15 cellular contexts compared by ENCODE assay signal in the genomic region with DNA sequence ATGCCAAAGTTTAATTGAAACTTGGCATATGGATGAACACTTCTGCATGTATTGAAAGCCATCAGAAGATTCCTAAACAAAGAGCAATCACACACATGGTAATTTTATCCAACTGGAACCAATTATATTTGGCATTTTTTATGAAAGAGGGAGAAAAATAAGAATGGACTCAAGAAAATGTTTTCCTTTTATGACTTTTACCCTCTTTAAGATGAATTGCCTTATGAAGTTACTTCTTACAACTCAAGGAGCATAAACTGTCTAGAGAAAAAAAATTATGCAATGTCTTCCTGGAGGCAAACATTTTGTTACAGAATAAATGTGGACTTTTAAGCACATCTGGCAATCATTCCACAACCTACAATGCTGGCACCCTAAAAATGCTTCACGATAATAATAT. TPM values are rescaled to one million over a fixed set of nuclear protein-coding genes. Genes with fewer than 3 reads are reported as not detected.
DNase-seq lines count a peak whose midpoint lies in the region; ATAC-seq and TF ChIP-seq lines count a peak whose summit lies in the region.
"Had no signal": no experiment of that assay in that cellular context is flagged by ENCODE, and none has a peak within 500 bp of the region (broad histone marks: within the 10 kb centered on the region; RNA-seq: fewer than 3 reads in every experiment).

No MANE protein-coding gene starts in this region.

- no peak overlapping the region for H2BK120ac ChIP-seq in IMR-90 (ENCODE audit: low read depth, low read length)

- TF ChIP-seq POLR2A in IMR-90 (IDR thresholded peaks at IDR 0.05; ENCODE audit: low read depth, low read length) (no peak), esophagus muscularis mucosa (IDR thresholded peaks at IDR 0.05; ENCODE audit: low read depth) (no peak)

- no peak overlapping the region for H2BK5ac ChIP-seq in IMR-90 (ENCODE audit: low read depth, low read length, poor library complexity, severe bottlenecking)

- H4K20me1 ChIP-seq in IMR-90 (ENCODE audit: insufficient read depth, low read length), result no peaks in the 10 kb centered on the region

- H3K4me1 ChIP-seq in IMR-90 (ENCODE audit: control insufficient read depth, insufficient read depth, low read length) (peaks cover 5% of the 10 kb centered on the region), esophagus muscularis mucosa (peaks cover 0 to 50% (median 25%) of the 10 kb centered on the region in 4 donors)
- H3K4me1 ChIP-seq: Caco-2, HAP-1 had no signal

- H2AK9ac ChIP-seq in IMR-90 (replicated peaks; ENCODE audit: low read depth, low read length, poor library complexity), result no peak overlapping the region

- no peak overlapping the region for H3K9ac ChIP-seq in IMR-90 (ENCODE audit: low read depth, low read length)

- H2BK20ac ChIP-seq in IMR-90 (ENCODE audit: low read depth, low read length), result no peak overlapping the region

- H4K8ac ChIP-seq in IMR-90 (ENCODE audit: low read depth in 2 of 2, low read length in 2 of 2), result no peak overlapping the region

- H4K5ac ChIP-seq in IMR-90 (ENCODE audit: low read depth, low read length), result no peak overlapping the region

- H3K18ac ChIP-seq in IMR-90 (ENCODE audit: low read depth, low read length), result no peak overlapping the region

- H3K27me3 ChIP-seq in IMR-90 (ENCODE audit: control insufficient read depth, insufficient read depth, low read length), result no peaks in the 10 kb centered on the region
- no peaks in the 10 kb centered on the region for H3K27me3 ChIP-seq in esophagus muscularis mucosa

- H3K4me3 ChIP-seq in IMR-90 (ENCODE audit: insufficient read depth, low read depth, low read length) (no peak overlapping the region), esophagus muscularis mucosa (no peak overlapping the region)
- H3K4me3 ChIP-seq: GM12878, HAP-1 had no signal

- peaks cover 0 to 2% of the 10 kb centered on the region in 2 experiments; a peak in 2 of 4 replicates for H3K79me1 ChIP-seq in IMR-90 (ENCODE audit: low read depth in 1 of 2, low read length in 2 of 2)

- peaks cover 20% of the 10 kb centered on the region for H3K9me3 Mint-ChIP-seq in activated CD4-positive, alpha-beta memory T cell treated with anti-CD3 and anti-CD28 coated beads for 36 hours

- no peak for TF ChIP-seq RAD21 in IMR-90 (IDR thresholded peaks at IDR 0.05; ENCODE audit: low read length)

- H3K27ac ChIP-seq in IMR-90 (ENCODE audit: insufficient read depth, low read length) (no peak overlapping the region), esophagus muscularis mucosa (replicated peaks in 1 of 4) (peak overlapping the region in 3 of 4 donors; percentile 7 to 50 (median 27))
- H3K27ac ChIP-seq: C4-2B had no signal

- in situ Hi-C loops in IMR-90 (cut with MboI; ENCODE audit: low sequenced_read_pairs), result no loop called here

- no peak overlapping the region for H2BK15ac ChIP-seq in IMR-90 (ENCODE audit: low read depth, low read length)

- no peak overlapping the region for H3K23ac ChIP-seq in IMR-90 (ENCODE audit: low read depth, low read length)

- H3K9me1 ChIP-seq in IMR-90 (ENCODE audit: insufficient read depth, low read length), result 0 out of 2 replicates have a peak, but pooled peaks cover 3% of the 10 kb centered on the region

- CTCF ChIA-PET in IMR-90 (lab: Yijun Ruan, JAX), result interaction anchor here (0.6 kb wide), 1 partner anchor 447 kb away, joined by 3 read pairs; no protein-coding TSS in a partner anchor
- CTCF ChIA-PET in activated CD4-positive, alpha-beta memory T cell treated with anti-CD3 and anti-CD28 coated beads for 36 hours (lab: Charles Lee), result no interaction called here

- dilution Hi-C loops in IMR-90 (cut with HindIII; ENCODE audit: low sequenced_read_pairs, unreplicated experiment), result no loop called here

- H3K36me3 ChIP-seq in IMR-90 (ENCODE audit: control insufficient read depth, insufficient read depth, low read length) (no peaks in the 10 kb centered on the region; the same call in 1 of the 2 replicates), esophagus muscularis mucosa (no peaks in the 10 kb centered on the region)
- H3K36me3 ChIP-seq: HAP-1 had no signal

- no peak overlapping the region for H3K14ac ChIP-seq in IMR-90 (replicated peaks; ENCODE audit: low read depth, low read length)

- H3K4me1 Mint-ChIP-seq in activated CD4-positive, alpha-beta memory T cell treated with anti-CD3 and anti-CD28 coated beads for 36 hours (ENCODE audit: low read depth), result no peaks in the 10 kb centered on the region

- BruUV-seq in IMR-90 (replicated peaks; lab: Mats Ljungman, UMichigan), result no TSS peak

- no peaks in the 10 kb centered on the region for H3K27me3 Mint-ChIP-seq in activated CD4-positive, alpha-beta memory T cell treated with anti-CD3 and anti-CD28 coated beads for 36 hours

- no peak for TF ChIP-seq EP300 in esophagus muscularis mucosa (IDR thresholded peaks at IDR 0.05)

- no peak for DNase-seq in IMR-90
- DNase-seq in esophagus muscularis mucosa (ENCODE audit: extremely low spot score), result no peak
- peak; percentile 20 for DNase-seq in fibroblast of the conjunctiva (ENCODE audit: low read depth)
- no peak for DNase-seq in anterior cingulate cortex (lab: John Stamatoyannopoulos, UW)
- DNase-seq in activated CD4-positive, alpha-beta memory T cell treated with anti-CD3 and anti-CD28 coated beads for 36 hours, result no peak
- DNase-seq: ACHN; AML-193; Caco-2; CD4-positive, alpha-beta T cell; KG1 had no signal

- intact Hi-C loops in IMR-90 (cut with micrococcal nuclease), result no loop called here
- intact Hi-C loops in esophagus muscularis mucosa (cut with DNase I), result no loop called here
- intact Hi-C loops in activated CD4-positive, alpha-beta memory T cell treated with anti-CD3 and anti-CD28 coated beads for 36 hours (cut with micrococcal nuclease), result no loop called here

- H2AFZ ChIP-seq in IMR-90 (replicated peaks; ENCODE audit: low read length, poor library complexity), result no peak overlapping the region

- no peak overlapping the region; the same call in 1 of the 2 replicates for H3K4me2 ChIP-seq in IMR-90 (ENCODE audit: low read depth, low read length)

- H3K4me3 Mint-ChIP-seq in activated CD4-positive, alpha-beta memory T cell treated with anti-CD3 and anti-CD28 coated beads for 36 hours, result no peak overlapping the region
- H3K4me3 Mint-ChIP-seq: CD4-positive, alpha-beta T cell had no signal

- no peak overlapping the region for H4K91ac ChIP-seq in IMR-90 (ENCODE audit: insufficient read depth, low read depth, low read length)

- H3K27ac Mint-ChIP-seq in activated CD4-positive, alpha-beta memory T cell treated with anti-CD3 and anti-CD28 coated beads for 36 hours, result no peak overlapping the region
- H3K27ac Mint-ChIP-seq: CD4-positive, alpha-beta T cell had no signal

- H3K36me3 Mint-ChIP-seq in activated CD4-positive, alpha-beta memory T cell treated with anti-CD3 and anti-CD28 coated beads for 36 hours, result no peaks in the 10 kb centered on the region

- H2AK5ac ChIP-seq in IMR-90 (ENCODE audit: low read depth, low read length), result no peak overlapping the region

- POLR2A ChIA-PET in IMR-90 (lab: Charles Lee; ENCODE audit: unreplicated experiment), result no interaction called here
- POLR2A ChIA-PET in activated CD4-positive, alpha-beta memory T cell treated with anti-CD3 and anti-CD28 coated beads for 36 hours (lab: Charles Lee), result no interaction called here

- H3K4ac ChIP-seq in IMR-90 (ENCODE audit: low read depth, low read length), result no peak overlapping the region

- no peak for TF ChIP-seq CTCF in IMR-90 (conservative IDR thresholded peaks at IDR 0.05; ENCODE audit: low read depth, low read length)
- no peak for TF ChIP-seq CTCF in esophagus muscularis mucosa (IDR thresholded peaks at IDR 0.05)

- peak overlapping the region; percentile 27; the same call in 1 of the 2 replicates for H3K56ac ChIP-seq in IMR-90 (ENCODE audit: extremely low read depth, insufficient read depth, low read length)

- ATAC-seq in IMR-90 (ENCODE audit: low read depth) (no peak), SK-N-SH treated with all-trans-retinoic acid at 6 μM for 48 hours (no peak)
- ATAC-seq: GM12878, HepG2 had no signal

- H3K9me3 ChIP-seq in IMR-90 (ENCODE audit: control insufficient read depth, insufficient read depth, low read length), result 0 out of 2 replicates have a peak, but pooled peaks cover 2% of the 10 kb centered on the region
- H3K9me3 ChIP-seq in esophagus muscularis mucosa, result no peaks in the 10 kb centered on the region
- H3K9me3 ChIP-seq: HAP-1 had no signal

- no CpG with 5 or more reads among the region's 1 CpG for WGBS in IMR-90 (ENCODE audit: extremely low coverage in 2 of 2, insufficient read length in 1 of 2), 2 experiments
- 53% methylated on average over 1 of the region's 1 CpG for WGBS in esophagus muscularis mucosa

TF ChIP-seq in IMR-90, 13 proteins besides CTCF, POLR2A, EP300 and RAD21:
- TF ChIP-seq, protein P1, sequence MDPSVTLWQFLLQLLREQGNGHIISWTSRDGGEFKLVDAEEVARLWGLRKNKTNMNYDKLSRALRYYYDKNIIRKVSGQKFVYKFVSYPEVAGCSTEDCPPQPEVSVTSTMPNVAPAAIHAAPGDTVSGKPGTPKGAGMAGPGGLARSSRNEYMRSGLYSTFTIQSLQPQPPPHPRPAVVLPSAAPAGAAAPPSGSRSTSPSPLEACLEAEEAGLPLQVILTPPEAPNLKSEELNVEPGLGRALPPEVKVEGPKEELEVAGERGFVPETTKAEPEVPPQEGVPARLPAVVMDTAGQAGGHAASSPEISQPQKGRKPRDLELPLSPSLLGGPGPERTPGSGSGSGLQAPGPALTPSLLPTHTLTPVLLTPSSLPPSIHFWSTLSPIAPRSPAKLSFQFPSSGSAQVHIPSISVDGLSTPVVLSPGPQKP (IDR thresholded peaks at IDR 0.05; ENCODE audit: borderline replicate concordance, low read depth, low read length), result no peak
- TF ChIP-seq MAFK (IDR thresholded peaks at IDR 0.05; ENCODE audit: low read depth, low read length) (no peak), FOS (IDR thresholded peaks at IDR 0.05; ENCODE audit: low read depth, low read length) (no peak)

TF ChIP-seq in SK-N-SH treated with all-trans-retinoic acid at 6 μM for 48 hours, 23 proteins besides CTCF, POLR2A, EP300 and RAD21 (continues in another document):
- TF ChIP-seq, protein P2, sequence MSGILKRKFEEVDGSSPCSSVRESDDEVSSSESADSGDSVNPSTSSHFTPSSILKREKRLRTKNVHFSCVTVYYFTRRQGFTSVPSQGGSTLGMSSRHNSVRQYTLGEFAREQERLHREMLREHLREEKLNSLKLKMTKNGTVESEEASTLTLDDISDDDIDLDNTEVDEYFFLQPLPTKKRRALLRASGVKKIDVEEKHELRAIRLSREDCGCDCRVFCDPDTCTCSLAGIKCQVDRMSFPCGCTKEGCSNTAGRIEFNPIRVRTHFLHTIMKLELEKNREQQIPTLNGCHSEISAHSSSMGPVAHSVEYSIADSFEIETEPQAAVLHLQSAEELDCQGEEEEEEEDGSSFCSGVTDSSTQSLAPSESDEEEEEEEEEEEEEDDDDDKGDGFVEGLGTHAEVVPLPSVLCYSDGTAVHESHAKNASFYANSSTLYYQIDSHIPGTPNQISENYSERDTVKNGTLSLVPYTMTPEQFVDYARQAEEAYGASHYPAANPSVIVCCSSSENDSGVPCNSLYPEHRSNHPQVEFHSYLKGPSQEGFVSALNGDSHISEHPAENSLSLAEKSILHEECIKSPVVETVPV (CRISPR knock-in tag; IDR thresholded peaks at IDR 0.05), result no peak

RNA-seq across cellular contexts. Expression of gene TRPC6, which starts 7.3 kb away (rescaled TPM):
- total RNA-seq in IMR-90 (2012; rRNA removed) (2.3 and 3.1 TPM in 2 replicates), esophagus muscularis mucosa (10 to 100 TPM; 55.5 to 77.3 (median 65.8) TPM)
- 0.46 and 0.99 TPM in 2 replicates for polyA plus RNA-seq in IMR-90 (2012; rRNA removed)
- polyA plus RNA-seq in IMR-90 (2012; cell fraction: cytosol; rRNA removed), result 0.05 and 0.15 TPM in 2 replicates
- 0.22 and 1.5 TPM in 2 replicates for polyA plus RNA-seq in IMR-90 (2012; cell fraction: nucleus; rRNA removed; ENCODE audit: low replicate concordance)
- not detected for total RNA-seq in activated CD4-positive, alpha-beta memory T cell treated with anti-CD3 and anti-CD28 coated beads for 36 hours
- total RNA-seq: CD4-positive, alpha-beta T cell; GM12878; HepG2 had no signal
- polyA plus RNA-seq: GM12878, HepG2 had no signal

Comparison
In these comparisons a context has a peak if more than half of its experiments do, and no peak if none do; other contexts are left out.
1. RNA of gene TRPC6, which starts 7.3 kb away (total RNA-seq): 55.5 to 77.3 TPM in esophagus muscularis mucosa; 2.3 to 3.1 TPM in IMR-90 and not detected in activated CD4-positive, alpha-beta memory T cell treated with anti-CD3 and anti-CD28 coated beads for 36 hours; every median in the first group is over 10 times any median in the second.